In the genomic region with DNA sequence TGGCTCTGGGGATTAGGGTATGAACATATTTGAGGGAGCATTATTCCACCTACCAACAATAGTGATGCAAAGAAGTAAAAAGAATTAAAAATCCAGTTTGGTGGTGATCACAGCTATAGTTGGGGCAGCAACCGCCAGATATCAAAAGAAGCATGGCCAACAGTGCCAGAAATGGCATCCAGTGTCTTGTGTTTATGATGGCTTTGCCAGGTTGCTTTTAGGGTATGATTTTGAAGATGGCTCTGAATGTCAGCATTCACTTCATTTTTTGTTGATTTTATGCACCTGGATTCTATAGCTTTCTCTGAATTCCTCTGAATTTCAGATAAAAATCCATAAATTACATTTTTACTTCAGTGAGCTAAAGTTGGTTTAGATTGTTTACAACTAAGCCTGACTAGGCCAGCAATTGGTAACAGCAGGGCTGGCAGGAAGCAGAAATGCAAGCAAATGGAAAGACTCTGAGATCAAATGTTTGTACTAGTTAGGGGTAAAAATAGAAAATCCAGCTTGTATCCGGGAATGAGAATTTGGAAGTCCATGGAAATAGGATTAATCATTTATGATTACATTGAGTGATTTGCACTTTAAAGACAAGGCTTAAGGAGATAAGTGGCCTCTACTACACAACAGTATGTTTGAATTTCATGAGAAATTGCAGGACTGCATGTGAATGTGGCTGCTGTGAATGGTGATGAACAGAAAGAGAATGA, we compare ENCODE assay signal across 18 cellular contexts. TPM values are rescaled to one million over a fixed set of nuclear protein-coding genes. Genes with fewer than 3 reads are reported as not detected.
DNase-seq lines count a peak whose midpoint lies in the region; ATAC-seq and TF ChIP-seq lines count a peak whose summit lies in the region.
"Had no signal": no experiment of that assay in that cellular context is flagged by ENCODE, and none has a peak within 500 bp of the region (broad histone marks: within the 10 kb centered on the region; RNA-seq: fewer than 3 reads in every experiment).

No MANE protein-coding gene starts in this region.

- TF ChIP-seq CTCF in coronary artery (IDR thresholded peaks at IDR 0.05) (no peak), RWPE1 (conservative IDR thresholded peaks at IDR 0.05; ENCODE audit: low read depth) (no peak)

- DNase-seq in HCEC 1CT: peak; percentile 57
- no peak for DNase-seq in coronary artery (ENCODE audit: low spot score)
- peak; percentile 35 to 59 for DNase-seq in lung microvascular endothelial cell (ENCODE audit: low read depth in 2 of 2)
- peak; percentile 44 for DNase-seq in stromal cell of bone marrow (ENCODE audit: low read depth)
- DNase-seq in T-helper 2 cell: no peak
- no peak for DNase-seq in RWPE1 (ENCODE audit: low spot score)
- no peak for DNase-seq in activated T-cell treated with anti-CD3 and anti-CD28 coated beads, Interleukin-2, amount 50 U/mL, for 48 hours
- DNase-seq: activated CD4-positive, CD25-positive, alpha-beta regulatory T cell treated with anti-CD3 and anti-CD28 coated beads, Interleukin-2, amount 50 U/mL, for 72 hours; amniotic stem cell; CD8-positive, alpha-beta memory T cell; effector memory CD8-positive, alpha-beta T cell; stimulated activated CD4-positive, alpha-beta T cell treated with anti-CD3 and anti-CD28 coated beads, Interleukin-4, amount 100 ng/mL, for 24 hours; stimulated activated naive B cell treated with anti-CD40 and anti-IgM and Interleukin-4, amounts not matched to agents 10 μg/mL and 1 μg/mL and 100 μg/mL, for 72 hours; SW 1271 had no signal

- CTCF ChIA-PET in RWPE1 (lab: Yijun Ruan, JAX): interaction anchor here (0.6 kb wide), 1 partner anchor 485 kb away, joined by 3 read pairs; no protein-coding TSS in a partner anchor

- ATAC-seq in GM21526 (IDR thresholded peaks at IDR 0.05; ENCODE audit: low FRiP score, unreplicated experiment): no peak
- ATAC-seq: effector memory CD8-positive, alpha-beta T cell; stimulated activated naive B cell treated with anti-CD40 and anti-IgM and Interleukin-4, amounts not matched to agents 10 μg/mL and 1 μg/mL and 100 μg/mL, for 72 hours had no signal

- H3K27ac ChIP-seq in coronary artery (peak overlapping the region; percentile 55 to 65), RWPE1 (no peak overlapping the region)
- H3K27ac ChIP-seq: prostate gland had no signal

- POLR2A ChIA-PET in RWPE1 (lab: Yijun Ruan, JAX; ENCODE audit: low non-redundant PET): no interaction called here

- H3K4me3 ChIP-seq in coronary artery: no peak overlapping the region
- H3K4me3 ChIP-seq: lung, prostate gland had no signal

RNA-seq across cellular contexts. Expression of gene COL3A1, which starts 40.4 kb away (rescaled TPM):
- total RNA-seq in lung microvascular endothelial cell: 2.2 and 6.2 TPM in 2 replicates
- total RNA-seq: HT-29 had no signal

Comparison
In these comparisons a context has a peak if more than half of its experiments do, and no peak if none do; other contexts are left out.
1. DNase-seq: peak in HCEC 1CT (single experiment), lung microvascular endothelial cell (2 of 2) and stromal cell of bone marrow (single experiment); none in coronary artery (single experiment), T-helper 2 cell (0 of 5), RWPE1 (single experiment) and activated T-cell treated with anti-CD3 and anti-CD28 coated beads, Interleukin-2, amount 50 U/mL, for 48 hours (0 of 2).